In genomic region chr17:17306181-17306580, GRCh38 we compare ENCODE assay signal across 1 cellular context.
TF ChIP-seq lines count a peak whose summit lies in the region.

No MANE protein-coding gene starts in this region.

TF ChIP-seq in GM12878, 131 proteins besides CTCF, POLR2A, EP300 and RAD21:
- no peak for TF ChIP-seq MTA3 (IDR thresholded peaks at IDR 0.05; ENCODE audit: borderline replicate concordance, low read length)
- no peak for TF ChIP-seq MYC (IDR thresholded peaks at IDR 0.05; ENCODE audit: insufficient read depth, insufficient read length, insufficient replicate concordance, low read length, severe bottlenecking)
- TF ChIP-seq ASH2L (IDR thresholded peaks at IDR 0.05; ENCODE audit: borderline replicate concordance, low read depth): no peak
TF ChIP-seq in GM12878: peak in this region for 0.
